8 cellular contexts compared by ENCODE assay signal in genomic region chr18:35581555-35582309, GRCh38. TPM values are rescaled to one million over a fixed set of nuclear protein-coding genes. Genes with fewer than 3 reads are reported as not detected.
DNase-seq lines count a peak whose midpoint lies in the region; ATAC-seq and TF ChIP-seq lines count a peak whose summit lies in the region.

Gene GALNT1, plus strand, starts transcription at chr18:35581740. Its CDS starts 72,923 bp downstream, at chr18:35654663.

- intact Hi-C loops in testis (cut with DNase I; ENCODE audit: low total_unique reads) = no loop called here

- 0% methylated on average over 2 to 82 of the region's 119 CpGs for WGBS in endodermal cell (ENCODE audit: insufficient coverage in 1 of 2, insufficient read length in 1 of 2), 2 experiments
- WGBS in testis, 2 donors = 0% methylated on average over 2 to 40 of the region's 119 CpGs

- H4K20me1 ChIP-seq in DOHH2 (ENCODE audit: control insufficient read depth, insufficient read depth, low read depth, low read length) = no peaks in the 10 kb centered on the region

- H3K9ac ChIP-seq in endodermal cell (ENCODE audit: extremely low read depth, low read length, poor library complexity, severe bottlenecking) = peak within 1 kb of the TSS; percentile 60

- H3K4me2 ChIP-seq in DOHH2 (ENCODE audit: low read length) = peak within 1 kb of the TSS; percentile 77

- peaks cover 21% of the 10 kb centered on the region for H3K4me1 ChIP-seq in DOHH2 (ENCODE audit: control insufficient read depth, low read length)
- H3K4me1 ChIP-seq in endodermal cell (ENCODE audit: control insufficient read depth, insufficient read depth, low read length) = no peaks in the 10 kb centered on the region
- peaks cover 11% of the 10 kb centered on the region for H3K4me1 ChIP-seq in testis

- H3K4me3 Mint-ChIP-seq in endodermal cell (peak within 1 kb of the TSS; percentile 68), mesothelial cell of epicardium (peak within 1 kb of the TSS; percentile 77)

- H3K4me3 ChIP-seq in DOHH2 (ENCODE audit: low read length) = peak within 1 kb of the TSS; percentile 93
- H3K4me3 ChIP-seq in endodermal cell (ENCODE audit: low read length) = peak within 1 kb of the TSS; percentile 84
- H3K4me3 ChIP-seq in testis = peak within 1 kb of the TSS; percentile 73 to 86

- H3K9me3 ChIP-seq in DOHH2 (ENCODE audit: control insufficient read depth, insufficient read depth, low read length) = peaks cover 4% of the 10 kb centered on the region; the same call in 1 of the 2 replicates
- H3K9me3 ChIP-seq in endodermal cell (ENCODE audit: control insufficient read depth, low read length) = peaks cover 33% of the 10 kb centered on the region
- no peaks in the 10 kb centered on the region for H3K9me3 ChIP-seq in testis

- ATAC-seq in HG03045 (IDR thresholded peaks at IDR 0.05; ENCODE audit: unreplicated experiment) (peak; percentile 28), GM19452 (IDR thresholded peaks at IDR 0.05; ENCODE audit: unreplicated experiment) (no peak)

- H3K36me3 ChIP-seq in DOHH2 (ENCODE audit: control insufficient read depth, low read length) = peaks cover 9% of the 10 kb centered on the region; the same call in 1 of the 2 replicates
- peaks cover 4% of the 10 kb centered on the region for H3K36me3 ChIP-seq in endodermal cell (ENCODE audit: control insufficient read depth, insufficient read depth, low read length)
- no peaks in the 10 kb centered on the region for H3K36me3 ChIP-seq in testis (ENCODE audit: low read depth, missing control alignments)

- H3K79me2 ChIP-seq in DOHH2 (ENCODE audit: control insufficient read depth, low read length) = peaks cover 50% of the 10 kb centered on the region

- peaks cover 32% of the 10 kb centered on the region for H3K9me3 Mint-ChIP-seq in endodermal cell
- peaks cover 24% of the 10 kb centered on the region for H3K9me3 Mint-ChIP-seq in mesothelial cell of epicardium

- no peak for TF ChIP-seq CTCF in DOHH2 (IDR thresholded peaks at IDR 0.05; ENCODE audit: low read depth, low read length, poor library complexity, severe bottlenecking)
- no peak for TF ChIP-seq CTCF in endodermal cell (conservative IDR thresholded peaks at IDR 0.05)
- no peak for TF ChIP-seq CTCF in mesothelial cell of epicardium (IDR thresholded peaks at IDR 0.05; ENCODE audit: unreplicated experiment)
- TF ChIP-seq CTCF in testis (IDR thresholded peaks at IDR 0.05) = no peak

- DNase-seq in activated CD4-positive, alpha-beta T cell treated with anti-CD3 and anti-CD28 coated beads, Interleukin-2, amount 50 U/mL, for 1 hour = peak; percentile 10
- peak; percentile 67 for DNase-seq in endodermal cell
- no peak for DNase-seq in mesothelial cell of epicardium (ENCODE audit: low spot score in 2 of 2, unreplicated experiment in 2 of 2)
- DNase-seq in testis = peak; percentile 32
- no peak for DNase-seq in KG1 (lab: John Stamatoyannopoulos, UW)

- H3K27ac Mint-ChIP-seq in endodermal cell = peak within 1 kb of the TSS; percentile 32
- peak within 1 kb of the TSS; percentile 89 for H3K27ac Mint-ChIP-seq in mesothelial cell of epicardium

- H3K4me1 Mint-ChIP-seq in endodermal cell (peaks cover 12% of the 10 kb centered on the region), mesothelial cell of epicardium (peaks cover 18% of the 10 kb centered on the region)

- H3F3A ChIP-seq in DOHH2 (ENCODE audit: control insufficient read depth, insufficient read depth) = 0 out of 2 replicates have a peak, but pooled peaks cover 6% of the 10 kb centered on the region

- H3K9me2 ChIP-seq in DOHH2 (replicated peaks; ENCODE audit: control insufficient read depth, low read length) = no peaks in the 10 kb centered on the region

- peak within 1 kb of the TSS; percentile 38 for H3K27ac ChIP-seq in DOHH2 (ENCODE audit: low read depth, low read length)
- H3K27ac ChIP-seq in endodermal cell (ENCODE audit: low read depth, low read length) = peak within 1 kb of the TSS; percentile 85
- H3K27ac ChIP-seq in testis = peak within 1 kb of the TSS; percentile 89 to 96

- H3K27me3 ChIP-seq in DOHH2 (ENCODE audit: control insufficient read depth, low read length) (no peaks in the 10 kb centered on the region), endodermal cell (ENCODE audit: control insufficient read depth, insufficient read depth, low read length, poor library complexity, severe bottlenecking) (peaks cover 4% of the 10 kb centered on the region), testis (no peaks in the 10 kb centered on the region)

- H3K36me3 Mint-ChIP-seq in endodermal cell (ENCODE audit: low read depth) = peaks cover 23% of the 10 kb centered on the region
- H3K36me3 Mint-ChIP-seq in mesothelial cell of epicardium = peaks cover 26% of the 10 kb centered on the region

- H3K27me3 Mint-ChIP-seq in endodermal cell (ENCODE audit: insufficient read depth) (peaks cover 14% of the 10 kb centered on the region), mesothelial cell of epicardium (ENCODE audit: low read depth) (peaks cover 2% of the 10 kb centered on the region)

- TF ChIP-seq POLR2A in testis (IDR thresholded peaks at IDR 0.05) = no peak

RNA-seq across cellular contexts. Expression of gene GALNT1, which starts in this region (rescaled TPM):
- total RNA-seq in endodermal cell (100 to 1,000 TPM in 1 of 2 donors, 10 to 100 TPM in 1; 82.5 to 102 TPM), mesothelial cell of epicardium (80.7 to 95.5 TPM (median 85.0 TPM) in 3 replicates), testis (10 to 100 TPM; 55.7 to 67.0 TPM)
- 62.3 TPM for polyA plus RNA-seq in endodermal cell (2013, experiment 1 of 2)
- 59.3 TPM for polyA plus RNA-seq in endodermal cell (2013, experiment 2 of 2)
- polyA plus RNA-seq in testis (ENCODE audit: insufficient read depth, low read depth, low replicate concordance) = 27.3 TPM

Comparison
In these comparisons a context has a peak if more than half of its experiments do, and no peak if none do; other contexts are left out.
1. H3K27ac ChIP-seq: peak in every context shown above with its lines; median percentile 92 in testis; 85 in endodermal cell; 38 in DOHH2.
2. DNase-seq: peak in activated CD4-positive, alpha-beta T cell treated with anti-CD3 and anti-CD28 coated beads, Interleukin-2, amount 50 U/mL, for 1 hour (single experiment), endodermal cell (single experiment) and testis (single experiment); none in mesothelial cell of epicardium (0 of 2) and KG1 (single experiment).
3. Peak in every context shown above with its lines, with median percentiles within 50 percentile points of each other: H3K4me3 ChIP-seq.